ENCODE assay signal across 1 cellular context in genomic region chr3:42148982-42149432, GRCh38.
TF ChIP-seq lines count a peak whose summit lies in the region.

No MANE protein-coding gene starts in this region.

TF ChIP-seq in H1, 55 proteins besides CTCF, POLR2A, EP300 and RAD21 (continued from another document):
- no peak for TF ChIP-seq ATF3 (IDR thresholded peaks at IDR 0.05; ENCODE audit: insufficient read depth, low read depth, low read length)
- peak; percentile 83 for TF ChIP-seq JUND (IDR thresholded peaks at IDR 0.05; ENCODE audit: low read length)
- no peak for TF ChIP-seq CHD7 (IDR thresholded peaks at IDR 0.05; ENCODE audit: insufficient replicate concordance, low read length)
- TF ChIP-seq EGR1 (IDR thresholded peaks at IDR 0.05; ENCODE audit: borderline replicate concordance, low read depth, low read length): no peak
